ENCODE assay signal across 15 cellular contexts in genomic region chr3:155647988-155648591, GRCh38.
"Had no signal": no experiment of that assay in that cellular context is flagged by ENCODE, and none has a peak within 500 bp of the region (broad histone marks: within the 10 kb centered on the region; RNA-seq: fewer than 3 reads in every experiment).

No MANE protein-coding gene starts in this region.

- H3K9me3 Mint-ChIP-seq: activated naive CD8-positive, alpha-beta T cell treated with anti-CD3 and anti-CD28 coated beads, Interleukin-2, amount 10 ng/mL, durations not matched to agents 7 days and 5 days; central memory CD8-positive, alpha-beta T cell; stimulated activated naive CD8-positive, alpha-beta T cell treated with anti-CD3 and anti-CD28 coated beads, Interleukin-15, Interleukin-2, amounts not matched to agents 100 ng/mL and 50 ng/mL, for 24 hours had no signal

- H3K9me3 ChIP-seq: prostate gland, upper lobe of left lung had no signal

- H3K4me1 Mint-ChIP-seq: activated naive CD8-positive, alpha-beta T cell treated with anti-CD3 and anti-CD28 coated beads, Interleukin-2, amount 10 ng/mL, durations not matched to agents 7 days and 5 days; central memory CD8-positive, alpha-beta T cell had no signal

- H3K36me3 Mint-ChIP-seq: activated naive CD8-positive, alpha-beta T cell treated with anti-CD3 and anti-CD28 coated beads, Interleukin-2, amount 10 ng/mL, durations not matched to agents 7 days and 5 days had no signal

- H3K27ac ChIP-seq: brain microvascular endothelial cell, coronary artery, foreskin keratinocyte, prostate gland, upper lobe of left lung had no signal

- H3K36me3 ChIP-seq: brain microvascular endothelial cell, prostate gland, upper lobe of left lung had no signal

- H3K4me3 Mint-ChIP-seq: activated naive CD8-positive, alpha-beta T cell treated with anti-CD3 and anti-CD28 coated beads, Interleukin-2, amount 10 ng/mL, durations not matched to agents 7 days and 5 days; central memory CD8-positive, alpha-beta T cell; stimulated activated naive CD8-positive, alpha-beta T cell treated with anti-CD3 and anti-CD28 coated beads, Interleukin-15, Interleukin-2, amounts not matched to agents 100 ng/mL and 50 ng/mL, for 24 hours had no signal

- H3K27me3 Mint-ChIP-seq: activated naive CD8-positive, alpha-beta T cell treated with anti-CD3 and anti-CD28 coated beads, Interleukin-2, amount 10 ng/mL, durations not matched to agents 7 days and 5 days; central memory CD8-positive, alpha-beta T cell; stimulated activated naive CD8-positive, alpha-beta T cell treated with anti-CD3 and anti-CD28 coated beads, Interleukin-15, Interleukin-2, amounts not matched to agents 100 ng/mL and 50 ng/mL, for 24 hours had no signal

- DNase-seq: activated CD4-positive, alpha-beta T cell treated with anti-CD3 and anti-CD28 coated beads, Interleukin-2, amount 50 U/mL, for 1 hour; activated naive CD4-positive, alpha-beta T cell; activated naive CD8-positive, alpha-beta T cell treated with anti-CD3 and anti-CD28 coated beads, Interleukin-2, amount 10 ng/mL, durations not matched to agents 7 days and 5 days; brain microvascular endothelial cell; effector CD4-positive, alpha-beta T cell; foreskin keratinocyte; head of caudate nucleus; right cardiac atrium; T-helper 9 cell; upper lobe of left lung had no signal

- H3K4me1 ChIP-seq: foreskin keratinocyte, prostate gland had no signal

- H3K4me3 ChIP-seq: coronary artery, prostate gland, upper lobe of left lung had no signal

- H3K27me3 ChIP-seq: brain microvascular endothelial cell, foreskin keratinocyte, upper lobe of left lung had no signal

- H3K27ac Mint-ChIP-seq: activated naive CD8-positive, alpha-beta T cell treated with anti-CD3 and anti-CD28 coated beads, Interleukin-2, amount 10 ng/mL, durations not matched to agents 7 days and 5 days; stimulated activated naive CD8-positive, alpha-beta T cell treated with anti-CD3 and anti-CD28 coated beads, Interleukin-15, Interleukin-2, amounts not matched to agents 100 ng/mL and 50 ng/mL, for 24 hours had no signal

- ATAC-seq: activated CD4-positive, CD25-positive, alpha-beta regulatory T cell treated with anti-CD3 and anti-CD28 coated beads, Interleukin-2, amount 50 U/mL, for 24 hours; foreskin keratinocyte; right cardiac atrium had no signal
